20 cellular contexts compared by ENCODE assay signal in the genomic region with DNA sequence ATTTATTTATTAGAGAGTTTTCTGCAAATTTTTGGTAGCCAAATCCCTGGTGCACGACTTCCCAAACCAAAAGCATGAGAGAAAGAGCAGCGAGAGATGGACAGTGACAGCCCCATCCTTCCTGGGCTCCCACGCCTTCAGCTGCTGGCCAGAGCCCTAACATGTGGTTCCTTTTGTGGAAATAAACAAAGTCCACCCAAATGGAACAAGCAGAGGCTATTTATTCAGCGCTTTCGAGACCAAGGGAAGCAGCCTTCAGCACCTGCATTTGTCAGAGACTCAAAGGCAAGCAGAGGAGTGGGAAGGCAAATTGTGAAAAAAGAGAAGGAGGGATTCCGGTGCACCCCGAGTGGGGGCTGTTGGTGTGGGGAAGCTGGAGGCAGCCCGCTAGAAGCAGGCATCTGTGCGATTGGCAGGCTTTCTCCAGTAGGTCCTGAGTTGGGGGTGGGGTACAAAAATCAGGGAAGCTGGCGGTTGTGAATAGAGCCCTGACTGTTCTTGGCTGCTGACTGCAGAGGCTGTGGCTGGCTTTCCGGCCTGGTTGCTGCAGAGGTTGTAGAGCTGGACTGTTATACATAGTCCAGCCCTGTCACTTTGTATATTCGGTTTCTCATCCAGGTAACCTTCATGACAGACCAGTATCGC.
"Had no signal": no experiment of that assay in that cellular context is flagged by ENCODE, and none has a peak within 500 bp of the region (broad histone marks: within the 10 kb centered on the region; RNA-seq: fewer than 3 reads in every experiment).

No MANE protein-coding gene starts in this region.

- H3K27me3 ChIP-seq: foreskin keratinocyte, right atrium auricular region had no signal

- H3K4me3 ChIP-seq: mucosa of descending colon, right atrium auricular region, skin epidermis had no signal

- H3K36me3 ChIP-seq: right atrium auricular region had no signal

- H3K27ac ChIP-seq: foreskin keratinocyte, right atrium auricular region, skin epidermis had no signal

- H3K27me3 Mint-ChIP-seq: activated naive CD4-positive, alpha-beta T cell treated with anti-CD3 and anti-CD28 coated beads, Interleukin-2, amount 50 U/mL, for 24 hours; stimulated activated naive CD8-positive, alpha-beta T cell treated with anti-CD3 and anti-CD28 coated beads, Interleukin-15, amount 100 ng/mL, for 72 hours had no signal

- ATAC-seq: foreskin keratinocyte; left colon; mucosa of descending colon; stimulated activated naive CD8-positive, alpha-beta T cell treated with anti-CD3 and anti-CD28 coated beads, Interleukin-15, amount 100 ng/mL, for 72 hours had no signal

- H3K9me3 ChIP-seq: right atrium auricular region had no signal

- DNase-seq: activated CD4-positive, alpha-beta T cell treated with anti-CD3 and anti-CD28 coated beads, Interleukin-2, amount 50 U/mL, for 1 hour; activated CD4-positive, CD25-positive, alpha-beta regulatory T cell treated with anti-CD3 and anti-CD28 coated beads, Interleukin-2, amount 50 U/mL, for 72 hours; activated CD8-positive, alpha-beta memory T cell treated with anti-CD3 and anti-CD28 coated beads for 24 hours; activated CD8-positive, alpha-beta memory T cell treated with anti-CD3 and anti-CD28 coated beads, Interleukin-2, amount 50 U/mL, for 48 hours; activated gamma-delta T cell; activated T-cell treated with anti-CD3 and anti-CD28 coated beads, Interleukin-2, amount 50 U/mL, for 48 hours; amniotic stem cell; foreskin keratinocyte; glutamatergic neuron; islet precursor cell; left colon; mucosa of descending colon; naive thymus-derived CD4-positive, alpha-beta T cell; stimulated activated CD4-positive, alpha-beta T cell treated with anti-CD3 and anti-CD28 coated beads, Interleukin-4, amount 100 ng/mL, for 1 hour; stimulated activated naive CD8-positive, alpha-beta T cell treated with anti-CD3 and anti-CD28 coated beads, Interleukin-15, amount 100 ng/mL, for 72 hours; trophoblast cell had no signal

- H3K4me1 Mint-ChIP-seq: activated naive CD4-positive, alpha-beta T cell treated with anti-CD3 and anti-CD28 coated beads, Interleukin-2, amount 50 U/mL, for 24 hours; naive thymus-derived CD4-positive, alpha-beta T cell; stimulated activated naive CD8-positive, alpha-beta T cell treated with anti-CD3 and anti-CD28 coated beads, Interleukin-15, amount 100 ng/mL, for 72 hours had no signal

- H3K4me1 ChIP-seq: foreskin keratinocyte, right atrium auricular region had no signal

- H3K36me3 Mint-ChIP-seq: activated naive CD4-positive, alpha-beta T cell treated with anti-CD3 and anti-CD28 coated beads, Interleukin-2, amount 50 U/mL, for 24 hours; naive thymus-derived CD4-positive, alpha-beta T cell had no signal

- H3K9me3 Mint-ChIP-seq: stimulated activated naive CD8-positive, alpha-beta T cell treated with anti-CD3 and anti-CD28 coated beads, Interleukin-15, amount 100 ng/mL, for 72 hours had no signal

- H3K4me3 Mint-ChIP-seq: activated naive CD4-positive, alpha-beta T cell treated with anti-CD3 and anti-CD28 coated beads, Interleukin-2, amount 50 U/mL, for 24 hours; naive thymus-derived CD4-positive, alpha-beta T cell; stimulated activated naive CD8-positive, alpha-beta T cell treated with anti-CD3 and anti-CD28 coated beads, Interleukin-15, amount 100 ng/mL, for 72 hours had no signal

- H3K27ac Mint-ChIP-seq: activated naive CD4-positive, alpha-beta T cell treated with anti-CD3 and anti-CD28 coated beads, Interleukin-2, amount 50 U/mL, for 24 hours; progenitor cell of endocrine pancreas; stimulated activated naive CD8-positive, alpha-beta T cell treated with anti-CD3 and anti-CD28 coated beads, Interleukin-15, amount 100 ng/mL, for 72 hours had no signal
